ENCODE assay signal across 9 cellular contexts in the genomic region with DNA sequence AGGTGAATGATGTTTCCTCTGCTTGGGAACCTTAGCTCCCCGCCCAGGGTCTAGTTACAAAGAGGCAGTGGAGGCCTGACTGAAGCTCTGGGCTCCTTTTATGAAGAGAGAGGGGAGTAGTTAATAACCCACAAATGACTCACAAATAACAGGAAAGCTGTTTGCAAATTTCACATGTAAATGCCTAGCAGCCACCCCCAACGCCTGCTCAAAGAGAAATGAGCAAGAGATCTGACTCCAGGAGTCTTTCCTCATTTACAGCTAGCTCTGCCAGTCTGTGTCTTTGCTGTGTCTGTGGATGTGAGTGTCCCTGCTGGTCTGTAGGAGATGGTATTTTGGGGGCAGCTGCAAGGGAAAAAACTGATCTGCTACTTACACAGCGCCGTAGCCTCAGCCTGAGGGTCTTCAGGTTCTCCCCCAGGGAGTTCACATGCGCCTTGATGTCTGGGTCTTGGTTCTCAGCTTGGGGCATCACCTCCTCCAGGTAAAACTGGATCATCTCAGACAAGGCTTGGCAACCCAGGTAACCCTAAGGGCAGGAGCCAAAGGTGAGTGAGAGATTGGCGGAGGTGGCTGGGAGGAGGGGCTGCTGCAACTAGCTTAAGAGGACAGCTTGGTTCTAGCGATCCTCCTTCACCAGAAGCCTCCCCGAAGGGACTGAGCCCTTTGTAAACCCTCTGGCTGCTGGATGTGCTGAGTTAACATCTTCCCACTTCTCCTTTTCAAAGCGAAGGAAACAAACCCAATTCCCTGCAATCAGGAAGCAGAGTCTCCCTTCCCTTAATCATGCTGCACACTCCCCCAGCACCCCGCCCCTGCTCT. TPM values are rescaled to one million over a fixed set of nuclear protein-coding genes. Genes with fewer than 3 reads are reported as not detected.
DNase-seq lines count a peak whose midpoint lies in the region; ATAC-seq and TF ChIP-seq lines count a peak whose summit lies in the region.
"Had no signal": no experiment of that assay in that cellular context is flagged by ENCODE, and none has a peak within 500 bp of the region (broad histone marks: within the 10 kb centered on the region; RNA-seq: fewer than 3 reads in every experiment).

IL19 (plus strand) TSS at position 243 of the 822 bp plus-strand sequence. CDS start 65,890 bp downstream, outside the sequence.

- peak; percentile 25 for ATAC-seq in HG03378 (IDR thresholded peaks at IDR 0.05; ENCODE audit: unreplicated experiment)
- no peak for ATAC-seq in activated naive CD8-positive, alpha-beta T cell treated with anti-CD3 and anti-CD28 coated beads, Interleukin-2, amount 10 ng/mL, durations not matched to agents 7 days and 5 days (ENCODE audit: low read depth)

- no peaks in the 10 kb centered on the region for H3K36me3 ChIP-seq in muscle layer of duodenum (ENCODE audit: control insufficient read depth in 1 of 2, insufficient read depth in 2 of 2, low read length in 2 of 2)

- POLR2A ChIA-PET in GM10248 (lab: Yijun Ruan, JAX), result interaction anchor here (0.6 to 1.5 kb wide), 2 partner anchors 31 to 641 kb away, joined by 4 to 6 read pairs; no protein-coding TSS in a partner anchor
- POLR2A ChIA-PET in activated naive CD8-positive, alpha-beta T cell treated with anti-CD3 and anti-CD28 coated beads, Interleukin-2, amount 10 ng/mL, durations not matched to agents 7 days and 5 days (lab: Charles Lee), result interaction anchor here (0.9 to 3.7 kb wide), 6 partner anchors 11 to 29 kb away, joined by 3 to 16 read pairs (median 6); no protein-coding TSS in a partner anchor

- H3K4me1 Mint-ChIP-seq in activated naive CD8-positive, alpha-beta T cell treated with anti-CD3 and anti-CD28 coated beads, Interleukin-2, amount 10 ng/mL, durations not matched to agents 7 days and 5 days, result peaks cover 74% of the 10 kb centered on the region

- peak within 1 kb of the TSS in 1 of 2 donors; percentile 48 for H3K4me3 ChIP-seq in muscle layer of duodenum (ENCODE audit: low read depth in 1 of 2, low read length in 2 of 2)
- H3K4me3 ChIP-seq: PC-9 had no signal

- H3K36me3 Mint-ChIP-seq in activated naive CD8-positive, alpha-beta T cell treated with anti-CD3 and anti-CD28 coated beads, Interleukin-2, amount 10 ng/mL, durations not matched to agents 7 days and 5 days, result no peaks in the 10 kb centered on the region

- peak within 1 kb of the TSS; percentile 20 for H3K4me3 Mint-ChIP-seq in activated naive CD8-positive, alpha-beta T cell treated with anti-CD3 and anti-CD28 coated beads, Interleukin-2, amount 10 ng/mL, durations not matched to agents 7 days and 5 days

- H3K4me1 ChIP-seq in muscle layer of duodenum (ENCODE audit: control insufficient read depth in 1 of 2, insufficient read depth in 2 of 2, low read length in 2 of 2), result no peaks in the 10 kb centered on the region

- H3K27me3 Mint-ChIP-seq in activated naive CD8-positive, alpha-beta T cell treated with anti-CD3 and anti-CD28 coated beads, Interleukin-2, amount 10 ng/mL, durations not matched to agents 7 days and 5 days, result peaks cover 39% of the 10 kb centered on the region

- DNase-seq in GM10248 (ENCODE audit: extremely low spot score) (peak; percentile 53), COR-L47 (lab: John Stamatoyannopoulos, UW) (no peak), NAMALWA (ENCODE audit: low spot score) (no peak), NCI-H2029 (lab: John Stamatoyannopoulos, UW) (no peak)
- no peak for DNase-seq in activated naive CD8-positive, alpha-beta T cell treated with anti-CD3 and anti-CD28 coated beads, Interleukin-2, amount 10 ng/mL, durations not matched to agents 7 days and 5 days
- DNase-seq in effector CD8-positive, alpha-beta T cell (lab: John Stamatoyannopoulos, UW), result no peak

- H3K27me3 ChIP-seq in muscle layer of duodenum (ENCODE audit: low read depth, low read length), result no peaks in the 10 kb centered on the region

- CTCF ChIA-PET in GM10248 (lab: Yijun Ruan, JAX), result interaction anchor here (0.7 to 16.5 kb wide), 13 partner anchors 10 to 164 kb away, joined by 3 to 288 read pairs (median 4); partner anchors contain the start of gene DYRK3

- TF ChIP-seq CTCF in GM10248 (IDR thresholded peaks at IDR 0.05; ENCODE audit: control extremely low read depth, extremely low read depth, low read depth, missing control alignments), result no peak

- H3K9me3 ChIP-seq in muscle layer of duodenum (ENCODE audit: control insufficient read depth in 1 of 2, low read length in 2 of 2), result no peaks in the 10 kb centered on the region

- H3K27ac ChIP-seq in muscle layer of duodenum (ENCODE audit: low read length), result peak within 1 kb of the TSS; percentile 72
- H3K27ac ChIP-seq: PC-9 had no signal

- no peaks in the 10 kb centered on the region for H3K9me3 Mint-ChIP-seq in activated naive CD8-positive, alpha-beta T cell treated with anti-CD3 and anti-CD28 coated beads, Interleukin-2, amount 10 ng/mL, durations not matched to agents 7 days and 5 days

- peak within 1 kb of the TSS; percentile 59 for H3K27ac Mint-ChIP-seq in activated naive CD8-positive, alpha-beta T cell treated with anti-CD3 and anti-CD28 coated beads, Interleukin-2, amount 10 ng/mL, durations not matched to agents 7 days and 5 days

RNA-seq across cellular contexts. Expression of gene IL19, which starts in this region (rescaled TPM):
- not detected for total RNA-seq in activated naive CD8-positive, alpha-beta T cell treated with anti-CD3 and anti-CD28 coated beads, Interleukin-2, amount 10 ng/mL, durations not matched to agents 7 days and 5 days
- total RNA-seq: PC-9 had no signal
